ENCODE assay signal across 1 cellular context in genomic region chr2:11103984-11104793, GRCh38.
TF ChIP-seq lines count a peak whose summit lies in the region.

No MANE protein-coding gene starts in this region.

TF ChIP-seq in GM12878, 131 proteins besides CTCF, POLR2A, EP300 and RAD21 (continued from another document):
- TF ChIP-seq BHLHE40 (IDR thresholded peaks at IDR 0.05; ENCODE audit: borderline replicate concordance in 1 of 2, low read depth in 2 of 2, low read length in 1 of 2) = no peak
- TF ChIP-seq SPI1 (IDR thresholded peaks at IDR 0.05; ENCODE audit: borderline replicate concordance, insufficient read depth, low read depth, low read length) = no peak
- no peak for TF ChIP-seq ZBTB33 (IDR thresholded peaks at IDR 0.05)
- TF ChIP-seq ZSCAN29 (IDR thresholded peaks at IDR 0.05) = no peak
- TF ChIP-seq SIX5 (IDR thresholded peaks at IDR 0.05; ENCODE audit: low read depth, low read length, severe bottlenecking) = no peak
- TF ChIP-seq HCFC1 (IDR thresholded peaks at IDR 0.05; ENCODE audit: low read length) = peak; percentile 66; the same call in 1 of the 2 replicates
- no peak for TF ChIP-seq ESRRA (IDR thresholded peaks at IDR 0.05; ENCODE audit: low read length)
- no peak for TF ChIP-seq MTA2 (IDR thresholded peaks at IDR 0.05; ENCODE audit: low read depth)
- no peak for TF ChIP-seq IRF3 (IDR thresholded peaks at IDR 0.05)
- no peak for TF ChIP-seq ZBTB11 (CRISPR knock-in tag; IDR thresholded peaks at IDR 0.05)
- no peak for TF ChIP-seq BCLAF1 (IDR thresholded peaks at IDR 0.05)
- TF ChIP-seq IRF4 (IDR thresholded peaks at IDR 0.05; ENCODE audit: low read depth, low read length) = peak; percentile 65
- TF ChIP-seq KDM1A (IDR thresholded peaks at IDR 0.05; ENCODE audit: borderline replicate concordance) = no peak
- TF ChIP-seq CBX3 (IDR thresholded peaks at IDR 0.05; ENCODE audit: borderline replicate concordance, low read depth) = no peak
- TF ChIP-seq NBN (IDR thresholded peaks at IDR 0.05) = 0 out of 2 replicates have a peak, but pooled peaks have one; percentile 24
- no peak for TF ChIP-seq RELA (IDR thresholded peaks at IDR 0.05; ENCODE audit: borderline replicate concordance, partially characterized antibody)
- TF ChIP-seq BACH1 (IDR thresholded peaks at IDR 0.05; ENCODE audit: borderline replicate concordance) = no peak
- TF ChIP-seq MEF2A (IDR thresholded peaks at IDR 0.05; ENCODE audit: insufficient read depth, low read depth, low read length) = no peak
- TF ChIP-seq BMI1 (IDR thresholded peaks at IDR 0.05; ENCODE audit: borderline replicate concordance) = no peak
- TF ChIP-seq SMAD1 (IDR thresholded peaks at IDR 0.05; ENCODE audit: low read depth, partially characterized antibody) = no peak
- TF ChIP-seq ZNF687 (IDR thresholded peaks at IDR 0.05) = no peak
- TF ChIP-seq TAF1 (IDR thresholded peaks at IDR 0.05; ENCODE audit: borderline replicate concordance, low read depth, low read length) = no peak
- peak; percentile 59; the same call in 1 of the 2 replicates for TF ChIP-seq FOXM1 (IDR thresholded peaks at IDR 0.05; ENCODE audit: low read depth, low read length)
- TF ChIP-seq MLLT1 (IDR thresholded peaks at IDR 0.05) = 0 out of 2 replicates have a peak, but pooled peaks have one; percentile 29
- no peak for TF ChIP-seq BCL3 (IDR thresholded peaks at IDR 0.05; ENCODE audit: borderline replicate concordance, insufficient read depth, low read depth, low read length, poor library complexity, severe bottlenecking)
TF ChIP-seq in GM12878: peak in this region for 23.
